Comparison of ENCODE assay signal across 8 cellular contexts in genomic region chr18:5628512-5629255, GRCh38.
DNase-seq lines count a peak whose midpoint lies in the region; ATAC-seq and TF ChIP-seq lines count a peak whose summit lies in the region.

No MANE protein-coding gene starts in this region.

- H3K36me3 Mint-ChIP-seq in type B pancreatic cell: no peaks in the 10 kb centered on the region

- peaks cover 0 to 2% of the 10 kb centered on the region in 2 experiments; a peak in 1 of 4 replicates for H3K4me1 ChIP-seq in SK-N-SH (ENCODE audit: control insufficient read depth in 1 of 2, insufficient read depth in 2 of 2, low read depth in 1 of 2, low read length in 1 of 2)
- H3K4me1 ChIP-seq in mesenchymal stem cell (ENCODE audit: control insufficient read depth, insufficient read depth, low read depth, low read length): peaks cover 26% of the 10 kb centered on the region

- TF ChIP-seq RAD21 in SK-N-SH (IDR thresholded peaks at IDR 0.05; ENCODE audit: low read length): no peak

- H3K27ac ChIP-seq in SK-N-SH (ENCODE audit: low read depth in 2 of 2, low read length in 1 of 2) (no peak overlapping the region), mesenchymal stem cell (ENCODE audit: low read length, poor library complexity, severe bottlenecking) (no peak overlapping the region)

- no peak overlapping the region for H3K14ac ChIP-seq in mesenchymal stem cell (ENCODE audit: low read length in 2 of 2)

- no peak overlapping the region for H4K8ac ChIP-seq in mesenchymal stem cell (ENCODE audit: low read length)

- H3K27me3 Mint-ChIP-seq in type B pancreatic cell: peaks cover 19% of the 10 kb centered on the region

- no peak overlapping the region for H2AK5ac ChIP-seq in mesenchymal stem cell (ENCODE audit: low read length, severe bottlenecking)

- H3K23ac ChIP-seq in mesenchymal stem cell (ENCODE audit: low read length in 2 of 2): no peak overlapping the region

- H3K79me2 ChIP-seq in SK-N-SH (ENCODE audit: insufficient read depth): no peaks in the 10 kb centered on the region

- H3K9ac ChIP-seq in SK-N-SH: no peak overlapping the region
- H3K9ac ChIP-seq in mesenchymal stem cell (ENCODE audit: low read length): peak overlapping the region; percentile 78

- H3K4me2 ChIP-seq in SK-N-SH (peak overlapping the region; percentile 79), mesenchymal stem cell (ENCODE audit: low read length, poor library complexity, severe bottlenecking) (peak overlapping the region; percentile 99)

- no peak overlapping the region for H2BK120ac ChIP-seq in mesenchymal stem cell (ENCODE audit: low read depth, low read length)

- no peak overlapping the region for H3K18ac ChIP-seq in mesenchymal stem cell (ENCODE audit: low read depth in 1 of 2, low read length in 2 of 2)

- H3K4ac ChIP-seq in mesenchymal stem cell (ENCODE audit: low read depth in 1 of 2, low read length in 2 of 2): no peak overlapping the region

- no peaks in the 10 kb centered on the region for H3K9me3 Mint-ChIP-seq in type B pancreatic cell

- H3K9me2 ChIP-seq in SK-N-SH: no peaks in the 10 kb centered on the region

- H4K91ac ChIP-seq in mesenchymal stem cell (ENCODE audit: low read length): no peak overlapping the region

- no peak overlapping the region for H2BK15ac ChIP-seq in mesenchymal stem cell (ENCODE audit: low read depth, poor library complexity, severe bottlenecking)

- H3K36me3 ChIP-seq in SK-N-SH (replicated peaks in 1 of 2; ENCODE audit: control insufficient read depth in 1 of 2, insufficient read depth in 2 of 2, low read length in 1 of 2) (no peaks in the 10 kb centered on the region), mesenchymal stem cell (ENCODE audit: control insufficient read depth in 1 of 2, insufficient read depth in 2 of 2, low read depth in 1 of 2, low read length in 2 of 2) (no peaks in the 10 kb centered on the region)

- no peaks in the 10 kb centered on the region for H4K20me1 ChIP-seq in SK-N-SH (ENCODE audit: insufficient read depth)

- H3F3A ChIP-seq in SK-N-SH (replicated peaks; ENCODE audit: insufficient read depth): no peaks in the 10 kb centered on the region

- ATAC-seq in GM21515 (IDR thresholded peaks at IDR 0.05; ENCODE audit: unreplicated experiment) (no peak), HG03175 (IDR thresholded peaks at IDR 0.05; ENCODE audit: unreplicated experiment) (no peak)

- no peak for TF ChIP-seq EP300 in SK-N-SH (IDR thresholded peaks at IDR 0.05; ENCODE audit: borderline replicate concordance in 1 of 2, low read depth in 1 of 2, low read length in 1 of 2)

- POLR2A ChIA-PET in SK-N-SH (lab: Yijun Ruan, JAX): no interaction called here

- no peak overlapping the region for H2BK12ac ChIP-seq in mesenchymal stem cell (ENCODE audit: low read length in 2 of 2)

- H3K27me3 ChIP-seq in SK-N-SH (ENCODE audit: insufficient read depth) (peaks cover 57% of the 10 kb centered on the region), mesenchymal stem cell (ENCODE audit: control insufficient read depth in 1 of 2, insufficient read depth in 1 of 2, low read length in 2 of 2) (peaks cover 15 to 56% of the 10 kb centered on the region in 2 experiments)

- 0% methylated on average over 1 of the region's 90 CpGs for WGBS in SK-N-SH (ENCODE audit: low lambda C conversion rate)
- WGBS in mesenchymal stem cell: under 1% methylated on average over 42 of the region's 90 CpGs

- no peak for TF ChIP-seq CTCF in SK-N-SH (IDR thresholded peaks at IDR 0.05)
- no peak for TF ChIP-seq CTCF in type B pancreatic cell (conservative IDR thresholded peaks at IDR 0.05)

- peak overlapping the region; percentile 91 for H3K4me3 Mint-ChIP-seq in type B pancreatic cell

- peak overlapping the region; percentile 76; the same call in 1 of the 2 replicates for H2AFZ ChIP-seq in SK-N-SH (ENCODE audit: low read depth)
- peak overlapping the region; percentile 72 for H2AFZ ChIP-seq in mesenchymal stem cell (ENCODE audit: low read depth, low read length)

- H3K9me3 ChIP-seq in SK-N-SH: no peaks in the 10 kb centered on the region
- H3K9me3 ChIP-seq in mesenchymal stem cell (ENCODE audit: control insufficient read depth, low read length): no peaks in the 10 kb centered on the region

- DNase-seq in NOMO-1 (lab: John Stamatoyannopoulos, UW; ENCODE audit: unreplicated experiment in 2 of 2) (peak; percentile 9 to 14), NOMO-1 treated with DMSO at 0.1 percent for 48 hours (lab: John Stamatoyannopoulos, UW; ENCODE audit: unreplicated experiment) (no peak), SK-N-SH (peak; percentile 53), epidermal melanocyte (ENCODE audit: insufficient read length, low spot score) (peak; percentile 30), mesenchymal stem cell (peak; percentile 7), type B pancreatic cell (ENCODE audit: extremely low spot score, unreplicated experiment) (peak; percentile 74)

- no peaks in the 10 kb centered on the region for H3K79me1 ChIP-seq in mesenchymal stem cell (replicated peaks; ENCODE audit: low read length, poor library complexity, severe bottlenecking)

- peak overlapping the region; percentile 35 to 58 for H3K4me3 ChIP-seq in SK-N-SH (ENCODE audit: low read depth in 2 of 2, low read length in 1 of 2)
- H3K4me3 ChIP-seq in mesenchymal stem cell (ENCODE audit: insufficient read depth in 1 of 2, low read depth in 1 of 2, low read length in 2 of 2): peak overlapping the region; percentile 64 to 85

- CTCF ChIA-PET in SK-N-SH (lab: Yijun Ruan, JAX): interaction anchor here (1.9 kb wide), 1 partner anchor 10 kb away, joined by 4 read pairs; no protein-coding TSS in a partner anchor

- no peak overlapping the region for H3K27ac Mint-ChIP-seq in type B pancreatic cell

- no peak overlapping the region for H2BK5ac ChIP-seq in mesenchymal stem cell (ENCODE audit: low read depth, low read length, poor library complexity, severe bottlenecking)

- H3K4me1 Mint-ChIP-seq in type B pancreatic cell (ENCODE audit: unreplicated experiment): peaks cover 3% of the 10 kb centered on the region

TF ChIP-seq in SK-N-SH, 30 proteins besides CTCF, POLR2A, EP300 and RAD21:
- TF ChIP-seq RFX5 (IDR thresholded peaks at IDR 0.05; ENCODE audit: low read length) (no peak), REST (IDR thresholded peaks at IDR 0.05; ENCODE audit: low read depth, low read length) (no peak), MEF2A (IDR thresholded peaks at IDR 0.05; ENCODE audit: borderline replicate concordance, low read depth) (no peak), RCOR1 (IDR thresholded peaks at IDR 0.05; ENCODE audit: low read length) (no peak), MXI1 (IDR thresholded peaks at IDR 0.05; ENCODE audit: low read depth, low read length) (no peak), SMC3 (IDR thresholded peaks at IDR 0.05; ENCODE audit: low read depth, low read length) (no peak)
